In the genomic region with DNA sequence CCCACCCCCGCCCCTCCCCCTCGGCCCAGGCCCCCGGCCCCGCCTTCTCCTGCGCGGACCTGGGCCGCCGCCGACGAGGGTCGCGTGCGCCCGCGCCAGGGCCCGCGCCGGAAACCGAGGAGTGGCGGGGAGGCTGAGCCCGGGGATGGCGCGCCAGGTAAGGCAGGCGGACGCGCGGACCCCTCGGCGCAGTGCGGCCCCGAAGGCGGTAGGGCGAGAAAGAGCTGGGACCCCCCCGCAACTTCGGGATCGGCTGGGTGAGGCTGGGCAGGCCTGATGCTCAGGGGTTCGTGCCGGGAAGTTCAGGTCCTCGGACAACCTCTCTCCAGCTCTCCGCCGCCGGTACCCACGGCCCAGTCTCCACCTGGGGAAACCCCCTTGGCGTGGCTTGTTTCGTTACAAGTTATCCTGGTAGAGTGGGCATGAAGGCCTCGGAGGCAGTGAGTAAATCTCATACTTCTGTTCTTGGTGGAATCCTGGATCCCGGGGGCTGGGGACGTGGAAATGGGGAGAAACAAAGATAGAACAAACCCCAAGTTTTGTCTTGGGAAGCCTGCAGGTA, we compare ENCODE assay signal across 8 cellular contexts. TPM values are rescaled to one million over a fixed set of nuclear protein-coding genes. Genes with fewer than 3 reads are reported as not detected.
DNase-seq lines count a peak whose midpoint lies in the region; ATAC-seq and TF ChIP-seq lines count a peak whose summit lies in the region.

No MANE protein-coding gene starts in this region.

- no peak for TF ChIP-seq CTCF in fibroblast of pulmonary artery (IDR thresholded peaks at IDR 0.05; ENCODE audit: low read length, missing control alignments)

- peaks cover 17% of the 10 kb centered on the region for H3K4me1 Mint-ChIP-seq in activated CD4-positive, alpha-beta T cell treated with anti-CD3 and anti-CD28 coated beads, Interleukin-2, amount 10 ng/mL, durations not matched to agents 24 days and 14 days

- H3K4me3 ChIP-seq in fibroblast of pulmonary artery (replicated peaks; ENCODE audit: low read depth, low read length): peak overlapping the region; percentile 70

- H3K4me3 Mint-ChIP-seq in activated CD4-positive, alpha-beta T cell treated with anti-CD3 and anti-CD28 coated beads, Interleukin-2, amount 10 ng/mL, durations not matched to agents 24 days and 14 days: peak overlapping the region; percentile 90

- TF ChIP-seq POLR2A in GM19099 (IDR thresholded peaks at IDR 0.05; ENCODE audit: extremely low read depth, insufficient read length, low read depth): peak; percentile 60

- H3K36me3 Mint-ChIP-seq in activated CD4-positive, alpha-beta T cell treated with anti-CD3 and anti-CD28 coated beads, Interleukin-2, amount 10 ng/mL, durations not matched to agents 24 days and 14 days (ENCODE audit: low read depth): peaks cover 9% of the 10 kb centered on the region

- peak overlapping the region; percentile 64 for H3K27ac Mint-ChIP-seq in activated CD4-positive, alpha-beta T cell treated with anti-CD3 and anti-CD28 coated beads, Interleukin-2, amount 10 ng/mL, durations not matched to agents 24 days and 14 days

- intact Hi-C loops in activated CD4-positive, alpha-beta T cell treated with anti-CD3 and anti-CD28 coated beads, Interleukin-2, amount 10 ng/mL, durations not matched to agents 24 days and 14 days (cut with micrococcal nuclease): loop anchor here (2.0 to 10.0 kb wide), 3 partner anchors 56 to 124 kb away; a partner anchor contains a TSS

- no peaks in the 10 kb centered on the region for H3K27me3 Mint-ChIP-seq in activated CD4-positive, alpha-beta T cell treated with anti-CD3 and anti-CD28 coated beads, Interleukin-2, amount 10 ng/mL, durations not matched to agents 24 days and 14 days

- peak; percentile 32 for ATAC-seq in HG03066 (IDR thresholded peaks at IDR 0.05; ENCODE audit: low read depth, unreplicated experiment)

- no peak for DNase-seq in activated CD4-positive, alpha-beta T cell treated with anti-CD3 and anti-CD28 coated beads, Interleukin-2, amount 10 ng/mL, durations not matched to agents 24 days and 14 days
- DNase-seq in fibroblast of pulmonary artery (ENCODE audit: low read depth): no peak
- DNase-seq in renal cortical epithelial cell (ENCODE audit: low read depth): peak; percentile 2
- no peak for DNase-seq in H4 (ENCODE audit: low spot score)
- DNase-seq in GM19238 (ENCODE audit: insufficient read length, low spot score): no peak
- DNase-seq in Kasumi-1 (lab: John Stamatoyannopoulos, UW): no peak

- peaks cover 12% of the 10 kb centered on the region for H3K9me3 Mint-ChIP-seq in activated CD4-positive, alpha-beta T cell treated with anti-CD3 and anti-CD28 coated beads, Interleukin-2, amount 10 ng/mL, durations not matched to agents 24 days and 14 days

RNA-seq across cellular contexts. Expression of a gene that starts 58.4 kb away (rescaled TPM):
- total RNA-seq in activated CD4-positive, alpha-beta T cell treated with anti-CD3 and anti-CD28 coated beads, Interleukin-2, amount 10 ng/mL, durations not matched to agents 24 days and 14 days: 0.21 TPM in 1 of 2 replicates, not detected in the other
- total RNA-seq in renal cortical epithelial cell: under 0.01 and 3.0 TPM in 2 replicates
- total RNA-seq in H4 (2014; rRNA removed; shearing (Covaris generic)): 1.1 and 3.0 TPM in 2 replicates
